ENCODE assay signal across 1 cellular context in the genomic region with DNA sequence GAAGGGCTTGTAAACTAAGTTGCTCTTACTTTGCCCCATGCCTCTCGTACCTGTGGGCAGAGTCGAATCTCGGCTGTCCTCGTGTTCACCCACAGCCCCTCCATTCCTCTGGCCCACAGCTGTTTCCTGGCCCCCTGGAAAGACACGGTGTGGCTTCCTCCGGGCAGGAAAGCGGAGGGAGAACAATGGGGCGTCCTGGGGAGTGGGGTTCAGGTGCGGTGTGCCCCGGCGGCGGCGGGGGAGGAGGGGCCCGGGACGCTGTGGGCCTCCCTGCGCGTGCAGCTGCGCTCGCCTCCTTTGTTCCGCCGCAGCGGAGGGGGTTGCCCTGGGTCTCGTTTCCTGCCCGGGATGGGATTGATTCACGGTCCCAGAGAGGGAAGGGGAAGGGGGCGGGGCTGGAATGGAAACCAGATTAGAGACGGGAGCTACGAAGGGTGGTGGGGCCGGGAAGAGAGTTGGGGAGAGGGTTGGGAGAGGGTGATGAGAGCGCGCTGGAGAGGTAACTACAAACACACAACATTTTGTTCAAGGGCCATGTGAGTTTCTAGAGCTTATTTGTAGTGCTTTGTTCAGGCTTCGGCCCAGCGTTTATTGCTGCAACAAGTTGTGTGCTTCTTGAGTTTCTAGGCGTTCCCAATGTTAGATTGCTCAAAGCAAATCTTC.
TF ChIP-seq lines count a peak whose summit lies in the region.

No MANE protein-coding gene starts in this region.

TF ChIP-seq in HepG2, 621 proteins besides CTCF, POLR2A, EP300 and RAD21 (continued from another document and continues in another):
- TF ChIP-seq CHCHD3 (CRISPR knock-in tag; IDR thresholded peaks at IDR 0.05), result peak; percentile 77; the same call in 1 of the 2 replicates
- TF ChIP-seq, protein P1, sequence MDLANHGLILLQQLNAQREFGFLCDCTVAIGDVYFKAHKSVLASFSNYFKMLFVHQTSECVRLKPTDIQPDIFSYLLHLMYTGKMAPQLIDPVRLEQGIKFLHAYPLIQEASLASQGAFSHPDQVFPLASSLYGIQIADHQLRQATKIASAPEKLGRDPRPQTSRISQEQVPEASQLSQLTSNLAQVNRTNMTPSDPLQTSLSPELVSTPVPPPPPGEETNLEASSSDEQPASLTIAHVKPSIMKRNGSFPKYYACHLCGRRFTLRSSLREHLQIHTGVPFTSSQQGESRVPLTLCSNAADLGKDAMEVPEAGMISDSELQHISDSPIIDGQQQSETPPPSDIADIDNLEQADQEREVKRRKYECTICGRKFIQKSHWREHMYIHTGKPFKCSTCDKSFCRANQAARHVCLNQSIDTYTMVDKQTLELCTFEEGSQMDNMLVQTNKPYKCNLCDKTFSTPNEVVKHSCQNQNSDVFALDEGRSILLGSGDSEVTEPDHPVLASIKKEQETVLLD (CRISPR knock-in tag; IDR thresholded peaks at IDR 0.05; ENCODE audit: low read depth), result peak; percentile 42; the same call in 1 of the 2 replicates
- TF ChIP-seq IRF2 (CRISPR knock-in tag; IDR thresholded peaks at IDR 0.05), result peak; percentile 42; the same call in 1 of the 2 replicates
- peak; percentile 5; the same call in 1 of the 2 replicates for TF ChIP-seq KDM5B (CRISPR knock-in tag; IDR thresholded peaks at IDR 0.05; ENCODE audit: borderline replicate concordance)
- no peak for TF ChIP-seq MTF2 (CRISPR knock-in tag; IDR thresholded peaks at IDR 0.05; ENCODE audit: borderline replicate concordance)
- peak; percentile 56; the same call in 1 of the 2 replicates for TF ChIP-seq ZNF331 (CRISPR knock-in tag; IDR thresholded peaks at IDR 0.05)
- TF ChIP-seq, protein P2, sequence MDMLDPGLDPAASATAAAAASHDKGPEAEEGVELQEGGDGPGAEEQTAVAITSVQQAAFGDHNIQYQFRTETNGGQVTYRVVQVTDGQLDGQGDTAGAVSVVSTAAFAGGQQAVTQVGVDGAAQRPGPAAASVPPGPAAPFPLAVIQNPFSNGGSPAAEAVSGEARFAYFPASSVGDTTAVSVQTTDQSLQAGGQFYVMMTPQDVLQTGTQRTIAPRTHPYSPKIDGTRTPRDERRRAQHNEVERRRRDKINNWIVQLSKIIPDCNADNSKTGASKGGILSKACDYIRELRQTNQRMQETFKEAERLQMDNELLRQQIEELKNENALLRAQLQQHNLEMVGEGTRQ (IDR thresholded peaks at IDR 0.05; ENCODE audit: low read depth, low read length), result no peak
- TF ChIP-seq, protein P2 (CRISPR knock-in tag; IDR thresholded peaks at IDR 0.05; ENCODE audit: borderline replicate concordance), result no peak; the same call in 1 of the 2 replicates
- TF ChIP-seq, protein P3, sequence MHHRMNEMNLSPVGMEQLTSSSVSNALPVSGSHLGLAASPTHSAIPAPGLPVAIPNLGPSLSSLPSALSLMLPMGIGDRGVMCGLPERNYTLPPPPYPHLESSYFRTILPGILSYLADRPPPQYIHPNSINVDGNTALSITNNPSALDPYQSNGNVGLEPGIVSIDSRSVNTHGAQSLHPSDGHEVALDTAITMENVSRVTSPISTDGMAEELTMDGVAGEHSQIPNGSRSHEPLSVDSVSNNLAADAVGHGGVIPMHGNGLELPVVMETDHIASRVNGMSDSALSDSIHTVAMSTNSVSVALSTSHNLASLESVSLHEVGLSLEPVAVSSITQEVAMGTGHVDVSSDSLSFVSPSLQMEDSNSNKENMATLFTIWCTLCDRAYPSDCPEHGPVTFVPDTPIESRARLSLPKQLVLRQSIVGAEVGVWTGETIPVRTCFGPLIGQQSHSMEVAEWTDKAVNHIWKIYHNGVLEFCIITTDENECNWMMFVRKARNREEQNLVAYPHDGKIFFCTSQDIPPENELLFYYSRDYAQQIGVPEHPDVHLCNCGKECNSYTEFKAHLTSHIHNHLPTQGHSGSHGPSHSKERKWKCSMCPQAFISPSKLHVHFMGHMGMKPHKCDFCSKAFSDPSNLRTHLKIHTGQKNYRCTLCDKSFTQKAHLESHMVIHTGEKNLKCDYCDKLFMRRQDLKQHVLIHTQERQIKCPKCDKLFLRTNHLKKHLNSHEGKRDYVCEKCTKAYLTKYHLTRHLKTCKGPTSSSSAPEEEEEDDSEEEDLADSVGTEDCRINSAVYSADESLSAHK (CRISPR knock-in tag; IDR thresholded peaks at IDR 0.05; ENCODE audit: borderline replicate concordance), result no peak
- TF ChIP-seq, protein P4, sequence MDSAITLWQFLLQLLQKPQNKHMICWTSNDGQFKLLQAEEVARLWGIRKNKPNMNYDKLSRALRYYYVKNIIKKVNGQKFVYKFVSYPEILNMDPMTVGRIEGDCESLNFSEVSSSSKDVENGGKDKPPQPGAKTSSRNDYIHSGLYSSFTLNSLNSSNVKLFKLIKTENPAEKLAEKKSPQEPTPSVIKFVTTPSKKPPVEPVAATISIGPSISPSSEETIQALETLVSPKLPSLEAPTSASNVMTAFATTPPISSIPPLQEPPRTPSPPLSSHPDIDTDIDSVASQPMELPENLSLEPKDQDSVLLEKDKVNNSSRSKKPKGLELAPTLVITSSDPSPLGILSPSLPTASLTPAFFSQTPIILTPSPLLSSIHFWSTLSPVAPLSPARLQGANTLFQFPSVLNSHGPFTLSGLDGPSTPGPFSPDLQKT (CRISPR knock-in tag; IDR thresholded peaks at IDR 0.05; ENCODE audit: borderline replicate concordance), result no peak
- TF ChIP-seq, protein P5, sequence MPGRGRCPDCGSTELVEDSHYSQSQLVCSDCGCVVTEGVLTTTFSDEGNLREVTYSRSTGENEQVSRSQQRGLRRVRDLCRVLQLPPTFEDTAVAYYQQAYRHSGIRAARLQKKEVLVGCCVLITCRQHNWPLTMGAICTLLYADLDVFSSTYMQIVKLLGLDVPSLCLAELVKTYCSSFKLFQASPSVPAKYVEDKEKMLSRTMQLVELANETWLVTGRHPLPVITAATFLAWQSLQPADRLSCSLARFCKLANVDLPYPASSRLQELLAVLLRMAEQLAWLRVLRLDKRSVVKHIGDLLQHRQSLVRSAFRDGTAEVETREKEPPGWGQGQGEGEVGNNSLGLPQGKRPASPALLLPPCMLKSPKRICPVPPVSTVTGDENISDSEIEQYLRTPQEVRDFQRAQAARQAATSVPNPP (CRISPR knock-in tag; IDR thresholded peaks at IDR 0.05), result no peak
- TF ChIP-seq ZNF605 (CRISPR knock-in tag; IDR thresholded peaks at IDR 0.05), result peak; percentile 66; the same call in 1 of the 2 replicates
- peak; percentile 20; the same call in 1 of the 3 replicates for TF ChIP-seq MXI1 (IDR thresholded peaks at IDR 0.05; ENCODE audit: borderline replicate concordance, low read depth, low read length)
- TF ChIP-seq, protein P6, sequence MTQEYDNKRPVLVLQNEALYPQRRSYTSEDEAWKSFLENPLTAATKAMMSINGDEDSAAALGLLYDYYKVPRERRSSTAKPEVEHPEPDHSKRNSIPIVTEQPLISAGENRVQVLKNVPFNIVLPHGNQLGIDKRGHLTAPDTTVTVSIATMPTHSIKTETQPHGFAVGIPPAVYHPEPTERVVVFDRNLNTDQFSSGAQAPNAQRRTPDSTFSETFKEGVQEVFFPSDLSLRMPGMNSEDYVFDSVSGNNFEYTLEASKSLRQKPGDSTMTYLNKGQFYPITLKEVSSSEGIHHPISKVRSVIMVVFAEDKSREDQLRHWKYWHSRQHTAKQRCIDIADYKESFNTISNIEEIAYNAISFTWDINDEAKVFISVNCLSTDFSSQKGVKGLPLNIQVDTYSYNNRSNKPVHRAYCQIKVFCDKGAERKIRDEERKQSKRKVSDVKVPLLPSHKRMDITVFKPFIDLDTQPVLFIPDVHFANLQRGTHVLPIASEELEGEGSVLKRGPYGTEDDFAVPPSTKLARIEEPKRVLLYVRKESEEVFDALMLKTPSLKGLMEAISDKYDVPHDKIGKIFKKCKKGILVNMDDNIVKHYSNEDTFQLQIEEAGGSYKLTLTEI (CRISPR knock-in tag; conservative IDR thresholded peaks at IDR 0.05), result no peak
- TF ChIP-seq FOXJ3 (CRISPR knock-in tag; IDR thresholded peaks at IDR 0.05; ENCODE audit: borderline replicate concordance), result peak; percentile 33; the same call in 1 of the 2 replicates
- TF ChIP-seq HIVEP1 (CRISPR knock-in tag; IDR thresholded peaks at IDR 0.05), result peak; percentile 94
- TF ChIP-seq, protein P7, sequence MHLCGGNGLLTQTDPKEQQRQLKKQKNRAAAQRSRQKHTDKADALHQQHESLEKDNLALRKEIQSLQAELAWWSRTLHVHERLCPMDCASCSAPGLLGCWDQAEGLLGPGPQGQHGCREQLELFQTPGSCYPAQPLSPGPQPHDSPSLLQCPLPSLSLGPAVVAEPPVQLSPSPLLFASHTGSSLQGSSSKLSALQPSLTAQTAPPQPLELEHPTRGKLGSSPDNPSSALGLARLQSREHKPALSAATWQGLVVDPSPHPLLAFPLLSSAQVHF (CRISPR knock-in tag; IDR thresholded peaks at IDR 0.05), result no peak; the same call in 1 of the 2 replicates
- TF ChIP-seq, protein P8, sequence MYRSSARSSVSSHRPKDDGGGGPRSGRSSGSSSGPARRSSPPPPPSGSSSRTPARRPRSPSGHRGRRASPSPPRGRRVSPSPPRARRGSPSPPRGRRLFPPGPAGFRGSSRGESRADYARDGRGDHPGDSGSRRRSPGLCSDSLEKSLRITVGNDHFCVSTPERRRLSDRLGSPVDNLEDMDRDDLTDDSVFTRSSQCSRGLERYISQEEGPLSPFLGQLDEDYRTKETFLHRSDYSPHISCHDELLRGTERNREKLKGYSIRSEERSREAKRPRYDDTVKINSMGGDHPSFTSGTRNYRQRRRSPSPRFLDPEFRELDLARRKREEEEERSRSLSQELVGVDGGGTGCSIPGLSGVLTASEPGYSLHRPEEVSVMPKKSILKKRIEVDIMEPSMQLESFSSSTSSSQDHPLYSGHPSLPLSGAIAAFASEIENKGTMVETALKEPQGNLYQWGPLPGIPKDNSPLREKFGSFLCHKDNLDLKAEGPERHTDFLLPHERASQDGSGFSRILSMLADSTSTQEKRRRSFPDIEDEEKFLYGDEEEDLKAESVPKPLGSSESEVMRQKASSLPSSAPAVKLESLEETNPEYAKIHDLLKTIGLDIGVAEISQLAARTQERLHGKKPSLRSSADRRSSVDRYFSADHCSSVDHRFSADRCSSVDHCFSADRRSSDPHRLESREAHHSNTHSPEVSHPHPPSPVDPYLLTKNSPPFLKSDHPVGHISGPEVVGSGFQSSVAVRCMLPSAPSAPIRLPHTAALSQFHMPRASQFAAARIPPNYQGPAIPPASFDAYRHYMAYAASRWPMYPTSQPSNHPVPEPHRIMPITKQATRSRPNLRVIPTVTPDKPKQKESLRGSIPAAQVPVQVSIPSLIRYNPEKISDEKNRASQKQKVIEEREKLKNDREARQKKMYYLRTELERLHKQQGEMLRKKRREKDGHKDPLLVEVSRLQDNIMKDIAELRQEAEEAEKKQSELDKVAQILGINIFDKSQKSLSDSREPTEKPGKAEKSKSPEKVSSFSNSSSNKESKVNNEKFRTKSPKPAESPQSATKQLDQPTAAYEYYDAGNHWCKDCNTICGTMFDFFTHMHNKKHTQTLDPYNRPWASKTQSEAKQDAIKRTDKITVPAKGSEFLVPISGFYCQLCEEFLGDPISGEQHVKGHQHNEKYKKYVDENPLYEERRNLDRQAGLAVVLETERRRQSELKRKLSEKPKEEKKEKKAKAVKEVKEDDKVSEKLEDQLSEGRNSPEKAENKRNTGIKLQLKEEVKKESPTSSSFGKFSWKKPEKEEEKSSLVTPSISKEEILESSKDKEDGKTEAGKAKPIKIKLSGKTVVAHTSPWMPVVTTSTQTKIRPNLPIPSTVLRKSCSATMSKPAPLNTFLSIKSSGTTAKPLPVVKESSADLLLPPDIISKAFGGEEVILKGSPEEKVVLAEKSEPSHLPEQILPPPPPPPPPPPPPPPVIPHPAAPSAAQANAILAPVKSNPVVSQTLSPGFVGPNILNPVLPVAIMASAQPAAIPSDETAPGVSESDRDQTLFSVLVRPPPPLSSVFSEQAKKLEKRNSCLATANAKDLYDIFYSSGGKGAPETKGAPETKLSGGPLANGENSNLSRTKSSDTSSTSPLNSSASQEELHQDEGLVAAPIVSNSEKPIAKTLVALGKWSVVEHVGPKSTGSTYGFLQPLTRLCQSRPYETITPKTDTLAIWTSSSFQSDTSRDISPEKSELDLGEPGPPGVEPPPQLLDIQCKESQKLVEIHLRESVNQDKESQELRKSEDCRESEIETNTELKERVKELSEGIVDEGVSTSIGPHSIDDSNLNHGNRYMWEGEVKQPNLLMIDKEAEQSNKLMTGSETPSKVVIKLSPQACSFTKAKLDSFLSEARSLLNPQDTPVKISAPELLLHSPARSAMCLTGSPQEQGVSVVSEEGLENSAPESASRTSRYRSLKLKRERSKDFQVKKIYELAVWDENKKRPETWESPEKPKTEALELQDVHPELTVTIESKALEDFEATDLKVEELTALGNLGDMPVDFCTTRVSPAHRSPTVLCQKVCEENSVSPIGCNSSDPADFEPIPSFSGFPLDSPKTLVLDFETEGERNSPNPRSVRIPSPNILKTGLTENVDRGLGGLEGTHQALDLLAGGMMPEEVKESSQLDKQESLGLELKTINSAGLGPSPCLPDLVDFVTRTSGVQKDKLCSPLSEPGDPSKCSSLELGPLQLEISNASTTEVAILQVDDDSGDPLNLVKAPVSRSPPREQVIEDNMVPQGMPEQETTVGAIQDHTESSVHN (CRISPR knock-in tag; IDR thresholded peaks at IDR 0.05), result peak; percentile 17; the same call in 1 of the 2 replicates
- TF ChIP-seq, protein P9, sequence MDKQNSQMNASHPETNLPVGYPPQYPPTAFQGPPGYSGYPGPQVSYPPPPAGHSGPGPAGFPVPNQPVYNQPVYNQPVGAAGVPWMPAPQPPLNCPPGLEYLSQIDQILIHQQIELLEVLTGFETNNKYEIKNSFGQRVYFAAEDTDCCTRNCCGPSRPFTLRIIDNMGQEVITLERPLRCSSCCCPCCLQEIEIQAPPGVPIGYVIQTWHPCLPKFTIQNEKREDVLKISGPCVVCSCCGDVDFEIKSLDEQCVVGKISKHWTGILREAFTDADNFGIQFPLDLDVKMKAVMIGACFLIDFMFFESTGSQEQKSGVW (CRISPR knock-in tag; IDR thresholded peaks at IDR 0.05; ENCODE audit: borderline replicate concordance), result no peak
- TF ChIP-seq HOXA5 (CRISPR knock-in tag; IDR thresholded peaks at IDR 0.05), result peak; percentile 71; the same call in 1 of the 2 replicates
- no peak; the same call in 1 of the 2 replicates for TF ChIP-seq ZNF235 (CRISPR knock-in tag; IDR thresholded peaks at IDR 0.05; ENCODE audit: borderline replicate concordance)
- TF ChIP-seq ZNF264 (CRISPR knock-in tag; IDR thresholded peaks at IDR 0.05), result no peak
- TF ChIP-seq ZNF256 (CRISPR knock-in tag; conservative IDR thresholded peaks at IDR 0.05), result no peak
- TF ChIP-seq, protein P10, sequence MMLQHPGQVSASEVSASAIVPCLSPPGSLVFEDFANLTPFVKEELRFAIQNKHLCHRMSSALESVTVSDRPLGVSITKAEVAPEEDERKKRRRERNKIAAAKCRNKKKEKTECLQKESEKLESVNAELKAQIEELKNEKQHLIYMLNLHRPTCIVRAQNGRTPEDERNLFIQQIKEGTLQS (CRISPR knock-in tag; IDR thresholded peaks at IDR 0.05), result peak; percentile 40; the same call in 1 of the 2 replicates
- TF ChIP-seq REPIN1 (CRISPR knock-in tag; IDR thresholded peaks at IDR 0.05; ENCODE audit: borderline replicate concordance, low read depth), result peak; percentile 83
